1 cellular context compared by ENCODE assay signal in the genomic region with DNA sequence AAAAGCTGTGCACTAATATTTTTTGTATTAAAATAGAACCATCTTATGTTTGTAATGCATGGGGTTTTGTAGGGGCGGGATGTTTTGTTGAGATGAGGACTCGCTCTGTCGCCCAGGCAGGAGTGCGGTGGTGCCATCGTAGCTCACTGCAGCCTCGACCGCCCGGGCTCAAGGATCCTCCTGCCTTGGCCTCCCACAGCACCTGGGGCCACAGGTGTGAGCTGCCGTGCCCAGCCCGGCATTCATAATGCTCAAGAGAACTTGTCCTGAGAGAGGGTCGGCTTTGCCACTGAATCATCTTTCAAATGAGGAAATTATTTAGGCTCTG.
TF ChIP-seq lines count a peak whose summit lies in the region.

No MANE protein-coding gene starts in this region.

TF ChIP-seq in WTC11, 78 proteins besides CTCF, POLR2A, EP300 and RAD21 (continued from another document):
- TF ChIP-seq, protein P1, sequence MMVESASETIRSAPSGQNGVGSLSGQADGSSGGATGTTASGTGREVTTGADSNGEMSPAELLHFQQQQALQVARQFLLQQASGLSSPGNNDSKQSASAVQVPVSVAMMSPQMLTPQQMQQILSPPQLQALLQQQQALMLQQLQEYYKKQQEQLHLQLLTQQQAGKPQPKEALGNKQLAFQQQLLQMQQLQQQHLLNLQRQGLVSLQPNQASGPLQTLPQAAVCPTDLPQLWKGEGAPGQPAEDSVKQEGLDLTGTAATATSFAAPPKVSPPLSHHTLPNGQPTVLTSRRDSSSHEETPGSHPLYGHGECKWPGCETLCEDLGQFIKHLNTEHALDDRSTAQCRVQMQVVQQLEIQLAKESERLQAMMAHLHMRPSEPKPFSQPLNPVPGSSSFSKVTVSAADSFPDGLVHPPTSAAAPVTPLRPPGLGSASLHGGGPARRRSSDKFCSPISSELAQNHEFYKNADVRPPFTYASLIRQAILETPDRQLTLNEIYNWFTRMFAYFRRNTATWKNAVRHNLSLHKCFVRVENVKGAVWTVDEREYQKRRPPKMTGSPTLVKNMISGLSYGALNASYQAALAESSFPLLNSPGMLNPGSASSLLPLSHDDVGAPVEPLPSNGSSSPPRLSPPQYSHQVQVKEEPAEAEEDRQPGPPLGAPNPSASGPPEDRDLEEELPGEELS (CRISPR knock-in tag; IDR thresholded peaks at IDR 0.05) = no peak
- TF ChIP-seq, protein P2, sequence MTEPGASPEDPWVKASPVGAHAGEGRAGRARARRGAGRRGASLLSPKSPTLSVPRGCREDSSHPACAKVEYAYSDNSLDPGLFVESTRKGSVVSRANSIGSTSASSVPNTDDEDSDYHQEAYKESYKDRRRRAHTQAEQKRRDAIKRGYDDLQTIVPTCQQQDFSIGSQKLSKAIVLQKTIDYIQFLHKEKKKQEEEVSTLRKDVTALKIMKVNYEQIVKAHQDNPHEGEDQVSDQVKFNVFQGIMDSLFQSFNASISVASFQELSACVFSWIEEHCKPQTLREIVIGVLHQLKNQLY (CRISPR knock-in tag; IDR thresholded peaks at IDR 0.05) = no peak
- TF ChIP-seq RELA (CRISPR knock-in tag; IDR thresholded peaks at IDR 0.05; ENCODE audit: borderline replicate concordance) (no peak), ZBTB21 (CRISPR knock-in tag; IDR thresholded peaks at IDR 0.05; ENCODE audit: borderline replicate concordance) (no peak), JAZF1 (CRISPR knock-in tag; IDR thresholded peaks at IDR 0.05) (no peak), GRHL2 (CRISPR knock-in tag; IDR thresholded peaks at IDR 0.05; ENCODE audit: insufficient replicate concordance, severe bottlenecking) (no peak), MXD4 (CRISPR knock-in tag; IDR thresholded peaks at IDR 0.05; ENCODE audit: borderline replicate concordance) (no peak)
- TF ChIP-seq, protein P3, sequence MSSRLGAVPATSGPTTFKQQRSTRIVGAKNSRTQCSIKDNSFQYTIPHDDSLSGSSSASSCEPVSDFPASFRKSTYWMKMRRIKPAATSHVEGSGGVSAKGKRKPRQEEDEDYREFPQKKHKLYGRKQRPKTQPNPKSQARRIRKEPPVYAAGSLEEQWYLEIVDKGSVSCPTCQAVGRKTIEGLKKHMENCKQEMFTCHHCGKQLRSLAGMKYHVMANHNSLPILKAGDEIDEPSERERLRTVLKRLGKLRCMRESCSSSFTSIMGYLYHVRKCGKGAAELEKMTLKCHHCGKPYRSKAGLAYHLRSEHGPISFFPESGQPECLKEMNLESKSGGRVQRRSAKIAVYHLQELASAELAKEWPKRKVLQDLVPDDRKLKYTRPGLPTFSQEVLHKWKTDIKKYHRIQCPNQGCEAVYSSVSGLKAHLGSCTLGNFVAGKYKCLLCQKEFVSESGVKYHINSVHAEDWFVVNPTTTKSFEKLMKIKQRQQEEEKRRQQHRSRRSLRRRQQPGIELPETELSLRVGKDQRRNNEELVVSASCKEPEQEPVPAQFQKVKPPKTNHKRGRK (CRISPR knock-in tag; IDR thresholded peaks at IDR 0.05; ENCODE audit: borderline replicate concordance) = no peak
- TF ChIP-seq, protein P4, sequence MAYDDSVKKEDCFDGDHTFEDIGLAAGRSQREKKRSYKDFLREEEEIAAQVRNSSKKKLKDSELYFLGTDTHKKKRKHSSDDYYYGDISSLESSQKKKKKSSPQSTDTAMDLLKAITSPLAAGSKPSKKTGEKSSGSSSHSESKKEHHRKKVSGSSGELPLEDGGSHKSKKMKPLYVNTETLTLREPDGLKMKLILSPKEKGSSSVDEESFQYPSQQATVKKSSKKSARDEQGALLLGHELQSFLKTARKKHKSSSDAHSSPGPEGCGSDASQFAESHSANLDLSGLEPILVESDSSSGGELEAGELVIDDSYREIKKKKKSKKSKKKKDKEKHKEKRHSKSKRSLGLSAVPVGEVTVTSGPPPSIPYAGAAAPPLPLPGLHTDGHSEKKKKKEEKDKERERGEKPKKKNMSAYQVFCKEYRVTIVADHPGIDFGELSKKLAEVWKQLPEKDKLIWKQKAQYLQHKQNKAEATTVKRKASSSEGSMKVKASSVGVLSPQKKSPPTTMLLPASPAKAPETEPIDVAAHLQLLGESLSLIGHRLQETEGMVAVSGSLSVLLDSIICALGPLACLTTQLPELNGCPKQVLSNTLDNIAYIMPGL (CRISPR knock-in tag; IDR thresholded peaks at IDR 0.05) = no peak
